2 cellular contexts compared by ENCODE assay signal in genomic region chr15:26945046-26945445, GRCh38.
TF ChIP-seq lines count a peak whose summit lies in the region.

No MANE protein-coding gene starts in this region.

TF ChIP-seq in GM23338, 12 proteins besides CTCF, POLR2A, EP300 and RAD21:
- TF ChIP-seq NANOG (IDR thresholded peaks at IDR 0.05; ENCODE audit: borderline replicate concordance) (no peak), POLR2AphosphoS5 (IDR thresholded peaks at IDR 0.05; ENCODE audit: low read depth) (no peak), EZH2 (IDR thresholded peaks at IDR 0.05; ENCODE audit: low read depth, unreplicated experiment) (no peak), EZH2phosphoT487 (IDR thresholded peaks at IDR 0.05; ENCODE audit: unreplicated experiment) (no peak), ZNF331 (CRISPR knock-in tag; IDR thresholded peaks at IDR 0.05; ENCODE audit: low read depth) (no peak), ZNF114 (CRISPR knock-in tag; IDR thresholded peaks at IDR 0.05) (no peak), ETS1 (IDR thresholded peaks at IDR 0.05) (no peak), JUNB (IDR thresholded peaks at IDR 0.05; ENCODE audit: unreplicated experiment) (no peak), STAT1 (IDR thresholded peaks at IDR 0.05; ENCODE audit: unreplicated experiment) (no peak)
- TF ChIP-seq, protein P1, sequence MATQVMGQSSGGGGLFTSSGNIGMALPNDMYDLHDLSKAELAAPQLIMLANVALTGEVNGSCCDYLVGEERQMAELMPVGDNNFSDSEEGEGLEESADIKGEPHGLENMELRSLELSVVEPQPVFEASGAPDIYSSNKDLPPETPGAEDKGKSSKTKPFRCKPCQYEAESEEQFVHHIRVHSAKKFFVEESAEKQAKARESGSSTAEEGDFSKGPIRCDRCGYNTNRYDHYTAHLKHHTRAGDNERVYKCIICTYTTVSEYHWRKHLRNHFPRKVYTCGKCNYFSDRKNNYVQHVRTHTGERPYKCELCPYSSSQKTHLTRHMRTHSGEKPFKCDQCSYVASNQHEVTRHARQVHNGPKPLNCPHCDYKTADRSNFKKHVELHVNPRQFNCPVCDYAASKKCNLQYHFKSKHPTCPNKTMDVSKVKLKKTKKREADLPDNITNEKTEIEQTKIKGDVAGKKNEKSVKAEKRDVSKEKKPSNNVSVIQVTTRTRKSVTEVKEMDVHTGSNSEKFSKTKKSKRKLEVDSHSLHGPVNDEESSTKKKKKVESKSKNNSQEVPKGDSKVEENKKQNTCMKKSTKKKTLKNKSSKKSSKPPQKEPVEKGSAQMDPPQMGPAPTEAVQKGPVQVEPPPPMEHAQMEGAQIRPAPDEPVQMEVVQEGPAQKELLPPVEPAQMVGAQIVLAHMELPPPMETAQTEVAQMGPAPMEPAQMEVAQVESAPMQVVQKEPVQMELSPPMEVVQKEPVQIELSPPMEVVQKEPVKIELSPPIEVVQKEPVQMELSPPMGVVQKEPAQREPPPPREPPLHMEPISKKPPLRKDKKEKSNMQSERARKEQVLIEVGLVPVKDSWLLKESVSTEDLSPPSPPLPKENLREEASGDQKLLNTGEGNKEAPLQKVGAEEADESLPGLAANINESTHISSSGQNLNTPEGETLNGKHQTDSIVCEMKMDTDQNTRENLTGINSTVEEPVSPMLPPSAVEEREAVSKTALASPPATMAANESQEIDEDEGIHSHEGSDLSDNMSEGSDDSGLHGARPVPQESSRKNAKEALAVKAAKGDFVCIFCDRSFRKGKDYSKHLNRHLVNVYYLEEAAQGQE (IDR thresholded peaks at IDR 0.05; ENCODE audit: unreplicated experiment) = no peak

TF ChIP-seq in H1, 55 proteins besides CTCF, POLR2A, EP300 and RAD21:
- TF ChIP-seq CBX8 (IDR thresholded peaks at IDR 0.05; ENCODE audit: borderline replicate concordance, low read depth, low read length) (no peak), GABPA (IDR thresholded peaks at IDR 0.05; ENCODE audit: borderline replicate concordance, insufficient read depth, low read length) (no peak), GTF2F1 (IDR thresholded peaks at IDR 0.05; ENCODE audit: borderline replicate concordance, low read depth, low read length) (no peak), SP4 (IDR thresholded peaks at IDR 0.05; ENCODE audit: low read length) (no peak), EZH2 (IDR thresholded peaks at IDR 0.05; ENCODE audit: low read depth, low read length, severe bottlenecking) (no peak), TAF7 (optimal IDR thresholded peaks at IDR 0.05; ENCODE audit: borderline replicate concordance, low read depth, low read length) (no peak), ATF2 (IDR thresholded peaks at IDR 0.05; ENCODE audit: low read length) (no peak), TCF12 (IDR thresholded peaks at IDR 0.05; ENCODE audit: low read depth, low read length) (no peak), KDM5A (IDR thresholded peaks at IDR 0.05; ENCODE audit: low read length) (no peak)
- TF ChIP-seq, protein P2, sequence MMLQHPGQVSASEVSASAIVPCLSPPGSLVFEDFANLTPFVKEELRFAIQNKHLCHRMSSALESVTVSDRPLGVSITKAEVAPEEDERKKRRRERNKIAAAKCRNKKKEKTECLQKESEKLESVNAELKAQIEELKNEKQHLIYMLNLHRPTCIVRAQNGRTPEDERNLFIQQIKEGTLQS (IDR thresholded peaks at IDR 0.05; ENCODE audit: insufficient read depth, low read depth, low read length) = no peak
- TF ChIP-seq, protein P3, sequence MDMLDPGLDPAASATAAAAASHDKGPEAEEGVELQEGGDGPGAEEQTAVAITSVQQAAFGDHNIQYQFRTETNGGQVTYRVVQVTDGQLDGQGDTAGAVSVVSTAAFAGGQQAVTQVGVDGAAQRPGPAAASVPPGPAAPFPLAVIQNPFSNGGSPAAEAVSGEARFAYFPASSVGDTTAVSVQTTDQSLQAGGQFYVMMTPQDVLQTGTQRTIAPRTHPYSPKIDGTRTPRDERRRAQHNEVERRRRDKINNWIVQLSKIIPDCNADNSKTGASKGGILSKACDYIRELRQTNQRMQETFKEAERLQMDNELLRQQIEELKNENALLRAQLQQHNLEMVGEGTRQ (IDR thresholded peaks at IDR 0.05; ENCODE audit: low read length) = no peak
- TF ChIP-seq, protein P4, sequence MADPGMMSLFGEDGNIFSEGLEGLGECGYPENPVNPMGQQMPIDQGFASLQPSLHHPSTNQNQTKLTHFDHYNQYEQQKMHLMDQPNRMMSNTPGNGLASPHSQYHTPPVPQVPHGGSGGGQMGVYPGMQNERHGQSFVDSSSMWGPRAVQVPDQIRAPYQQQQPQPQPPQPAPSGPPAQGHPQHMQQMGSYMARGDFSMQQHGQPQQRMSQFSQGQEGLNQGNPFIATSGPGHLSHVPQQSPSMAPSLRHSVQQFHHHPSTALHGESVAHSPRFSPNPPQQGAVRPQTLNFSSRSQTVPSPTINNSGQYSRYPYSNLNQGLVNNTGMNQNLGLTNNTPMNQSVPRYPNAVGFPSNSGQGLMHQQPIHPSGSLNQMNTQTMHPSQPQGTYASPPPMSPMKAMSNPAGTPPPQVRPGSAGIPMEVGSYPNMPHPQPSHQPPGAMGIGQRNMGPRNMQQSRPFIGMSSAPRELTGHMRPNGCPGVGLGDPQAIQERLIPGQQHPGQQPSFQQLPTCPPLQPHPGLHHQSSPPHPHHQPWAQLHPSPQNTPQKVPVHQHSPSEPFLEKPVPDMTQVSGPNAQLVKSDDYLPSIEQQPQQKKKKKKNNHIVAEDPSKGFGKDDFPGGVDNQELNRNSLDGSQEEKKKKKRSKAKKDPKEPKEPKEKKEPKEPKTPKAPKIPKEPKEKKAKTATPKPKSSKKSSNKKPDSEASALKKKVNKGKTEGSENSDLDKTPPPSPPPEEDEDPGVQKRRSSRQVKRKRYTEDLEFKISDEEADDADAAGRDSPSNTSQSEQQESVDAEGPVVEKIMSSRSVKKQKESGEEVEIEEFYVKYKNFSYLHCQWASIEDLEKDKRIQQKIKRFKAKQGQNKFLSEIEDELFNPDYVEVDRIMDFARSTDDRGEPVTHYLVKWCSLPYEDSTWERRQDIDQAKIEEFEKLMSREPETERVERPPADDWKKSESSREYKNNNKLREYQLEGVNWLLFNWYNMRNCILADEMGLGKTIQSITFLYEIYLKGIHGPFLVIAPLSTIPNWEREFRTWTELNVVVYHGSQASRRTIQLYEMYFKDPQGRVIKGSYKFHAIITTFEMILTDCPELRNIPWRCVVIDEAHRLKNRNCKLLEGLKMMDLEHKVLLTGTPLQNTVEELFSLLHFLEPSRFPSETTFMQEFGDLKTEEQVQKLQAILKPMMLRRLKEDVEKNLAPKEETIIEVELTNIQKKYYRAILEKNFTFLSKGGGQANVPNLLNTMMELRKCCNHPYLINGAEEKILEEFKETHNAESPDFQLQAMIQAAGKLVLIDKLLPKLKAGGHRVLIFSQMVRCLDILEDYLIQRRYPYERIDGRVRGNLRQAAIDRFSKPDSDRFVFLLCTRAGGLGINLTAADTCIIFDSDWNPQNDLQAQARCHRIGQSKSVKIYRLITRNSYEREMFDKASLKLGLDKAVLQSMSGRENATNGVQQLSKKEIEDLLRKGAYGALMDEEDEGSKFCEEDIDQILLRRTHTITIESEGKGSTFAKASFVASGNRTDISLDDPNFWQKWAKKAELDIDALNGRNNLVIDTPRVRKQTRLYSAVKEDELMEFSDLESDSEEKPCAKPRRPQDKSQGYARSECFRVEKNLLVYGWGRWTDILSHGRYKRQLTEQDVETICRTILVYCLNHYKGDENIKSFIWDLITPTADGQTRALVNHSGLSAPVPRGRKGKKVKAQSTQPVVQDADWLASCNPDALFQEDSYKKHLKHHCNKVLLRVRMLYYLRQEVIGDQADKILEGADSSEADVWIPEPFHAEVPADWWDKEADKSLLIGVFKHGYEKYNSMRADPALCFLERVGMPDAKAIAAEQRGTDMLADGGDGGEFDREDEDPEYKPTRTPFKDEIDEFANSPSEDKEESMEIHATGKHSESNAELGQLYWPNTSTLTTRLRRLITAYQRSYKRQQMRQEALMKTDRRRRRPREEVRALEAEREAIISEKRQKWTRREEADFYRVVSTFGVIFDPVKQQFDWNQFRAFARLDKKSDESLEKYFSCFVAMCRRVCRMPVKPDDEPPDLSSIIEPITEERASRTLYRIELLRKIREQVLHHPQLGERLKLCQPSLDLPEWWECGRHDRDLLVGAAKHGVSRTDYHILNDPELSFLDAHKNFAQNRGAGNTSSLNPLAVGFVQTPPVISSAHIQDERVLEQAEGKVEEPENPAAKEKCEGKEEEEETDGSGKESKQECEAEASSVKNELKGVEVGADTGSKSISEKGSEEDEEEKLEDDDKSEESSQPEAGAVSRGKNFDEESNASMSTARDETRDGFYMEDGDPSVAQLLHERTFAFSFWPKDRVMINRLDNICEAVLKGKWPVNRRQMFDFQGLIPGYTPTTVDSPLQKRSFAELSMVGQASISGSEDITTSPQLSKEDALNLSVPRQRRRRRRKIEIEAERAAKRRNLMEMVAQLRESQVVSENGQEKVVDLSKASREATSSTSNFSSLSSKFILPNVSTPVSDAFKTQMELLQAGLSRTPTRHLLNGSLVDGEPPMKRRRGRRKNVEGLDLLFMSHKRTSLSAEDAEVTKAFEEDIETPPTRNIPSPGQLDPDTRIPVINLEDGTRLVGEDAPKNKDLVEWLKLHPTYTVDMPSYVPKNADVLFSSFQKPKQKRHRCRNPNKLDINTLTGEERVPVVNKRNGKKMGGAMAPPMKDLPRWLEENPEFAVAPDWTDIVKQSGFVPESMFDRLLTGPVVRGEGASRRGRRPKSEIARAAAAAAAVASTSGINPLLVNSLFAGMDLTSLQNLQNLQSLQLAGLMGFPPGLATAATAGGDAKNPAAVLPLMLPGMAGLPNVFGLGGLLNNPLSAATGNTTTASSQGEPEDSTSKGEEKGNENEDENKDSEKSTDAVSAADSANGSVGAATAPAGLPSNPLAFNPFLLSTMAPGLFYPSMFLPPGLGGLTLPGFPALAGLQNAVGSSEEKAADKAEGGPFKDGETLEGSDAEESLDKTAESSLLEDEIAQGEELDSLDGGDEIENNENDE (IDR thresholded peaks at IDR 0.05; ENCODE audit: insufficient replicate concordance, low read length) = no peak
